In the genomic region with DNA sequence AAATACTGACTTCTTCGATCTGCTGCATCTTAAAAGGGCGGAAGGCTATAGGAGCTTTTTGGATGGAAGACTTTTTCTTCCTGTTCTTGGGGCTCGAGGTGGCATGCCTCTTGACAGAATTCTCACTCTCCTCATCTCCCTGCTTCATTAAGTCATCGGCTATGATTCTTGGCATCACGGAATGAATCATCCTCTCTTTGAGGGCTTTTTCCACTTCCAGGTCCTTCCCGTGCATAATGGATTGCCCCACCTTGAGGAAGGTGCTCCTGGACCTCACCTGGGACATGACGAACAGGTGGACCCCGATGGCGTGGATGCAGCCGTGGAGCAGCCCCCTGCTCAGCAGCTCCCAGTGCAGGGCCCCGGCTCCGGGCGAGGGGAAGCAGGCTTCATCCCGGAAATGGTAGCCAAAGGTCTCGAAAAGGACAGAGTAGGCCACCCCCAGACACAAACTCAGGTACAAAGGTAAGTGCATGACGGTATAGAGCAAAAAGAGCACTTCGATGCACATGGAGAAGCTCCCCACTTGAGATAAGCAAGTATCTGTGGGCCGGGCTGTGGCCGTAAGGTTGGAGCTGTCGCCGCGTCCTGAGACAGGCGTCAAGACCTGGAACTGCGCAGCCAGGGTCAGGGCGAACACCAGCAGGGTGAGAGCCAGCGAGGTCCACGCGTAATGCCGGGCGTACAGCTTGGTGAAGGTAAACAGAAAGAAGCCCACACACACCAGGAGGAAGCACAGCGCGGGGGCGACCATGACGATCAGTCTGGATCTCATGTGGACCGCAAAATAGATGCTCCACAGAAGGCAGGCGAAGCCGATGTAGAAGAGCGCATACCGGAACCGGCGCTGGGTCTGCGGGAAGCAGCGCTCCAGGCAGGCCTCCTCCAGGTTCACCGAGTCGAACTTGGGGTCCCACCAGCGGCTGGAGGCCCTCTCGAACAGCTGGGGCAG, we compare ENCODE assay signal across 9 cellular contexts. TPM values are rescaled to one million over a fixed set of nuclear protein-coding genes. Genes with fewer than 3 reads are reported as not detected.
DNase-seq lines count a peak whose midpoint lies in the region; ATAC-seq, FAIRE-seq and TF ChIP-seq lines count a peak whose summit lies in the region.
"Had no signal": no experiment of that assay in that cellular context is flagged by ENCODE, and none has a peak within 500 bp of the region (broad histone marks: within the 10 kb centered on the region; RNA-seq: fewer than 3 reads in every experiment).

No MANE protein-coding gene starts in this region.

- H4K20me1 ChIP-seq in HepG2 (ENCODE audit: insufficient read depth, low read length), result no peaks in the 10 kb centered on the region

- peaks cover 5 to 25% of the 10 kb centered on the region in 2 donors for H3K4me1 ChIP-seq in ascending aorta
- H3K4me1 ChIP-seq in HepG2 (ENCODE audit: insufficient read depth, low read length), result peaks cover 43% of the 10 kb centered on the region
- peaks cover 21% of the 10 kb centered on the region for H3K4me1 ChIP-seq in testis

- H3K4me2 ChIP-seq in HepG2 (ENCODE audit: low read depth, low read length), result peak overlapping the region; percentile 92

- CTCF ChIA-PET in HepG2 (lab: Yijun Ruan, JAX; ENCODE audit: low intra/inter-chr PET ratio, low total read pairs), result no interaction called here

- peak overlapping the region; percentile 71 to 86 for H3K27ac ChIP-seq in ascending aorta
- peak overlapping the region; percentile 91 for H3K27ac ChIP-seq in HepG2 (ENCODE audit: extremely low read length, insufficient read depth, low read length)
- H3K27ac ChIP-seq in testis, result no peak overlapping the region

- DNase-seq in T-helper 2 cell treated with Interferon-gamma antibody and Interleukin-4, amounts not matched to agents 5 μg/mL and 100 μg/mL, for 36 hours (ENCODE audit: low spot score), result no peak
- DNase-seq in T-helper 2 cell (no peak), ascending aorta (ENCODE audit: low spot score in 2 of 2) (no peak), HepG2 (ENCODE audit: low spot score) (no peak), testis (no peak), ureter (ENCODE audit: low spot score) (no peak), GM12891 (ENCODE audit: insufficient read length, low spot score) (no peak)

- no peaks in the 10 kb centered on the region for H3K9me3 ChIP-seq in ascending aorta
- no peaks in the 10 kb centered on the region for H3K9me3 ChIP-seq in HepG2 (ENCODE audit: low read length)
- no peaks in the 10 kb centered on the region for H3K9me3 ChIP-seq in testis

- H3K9me3 Mint-ChIP-seq in T-helper 2 cell treated with Interferon-gamma antibody and Interleukin-4, amounts not matched to agents 5 μg/mL and 100 μg/mL, for 36 hours, result no peaks in the 10 kb centered on the region

- FAIRE-seq in HepG2 (lab: Jason Lieb, UNC), result no peak
- FAIRE-seq in GM12891 (lab: Jason Lieb, UNC), result no peak
- FAIRE-seq: RCC 7860 had no signal

- peaks cover 32% of the 10 kb centered on the region for H3K4me1 Mint-ChIP-seq in T-helper 2 cell treated with Interferon-gamma antibody and Interleukin-4, amounts not matched to agents 5 μg/mL and 100 μg/mL, for 36 hours (ENCODE audit: low read depth)

- 16% methylated on average over 22 of the region's 47 CpGs for WGBS in HepG2 (ENCODE audit: low lambda C conversion rate)
- WGBS in testis, 2 donors, result 55 to 57% methylated on average over 43 to 47 of the region's 47 CpGs

- no peaks in the 10 kb centered on the region for H3K36me3 ChIP-seq in ascending aorta
- no peaks in the 10 kb centered on the region for H3K36me3 ChIP-seq in HepG2 (replicated peaks in 1 of 2; ENCODE audit: control insufficient read depth in 1 of 2, insufficient read depth in 2 of 2, low read length in 2 of 2)
- H3K36me3 ChIP-seq in testis (ENCODE audit: low read depth, missing control alignments), result no peaks in the 10 kb centered on the region

- POLR2A ChIA-PET in HepG2 (lab: Yijun Ruan, JAX), result interaction anchor here (0.8 to 3.1 kb wide), 5 partner anchors 31 to 468 kb away, joined by 3 to 10 read pairs (median 3); no protein-coding TSS in a partner anchor

- no peak for TF ChIP-seq POLR2A in HepG2 (IDR thresholded peaks at IDR 0.05; ENCODE audit: insufficient read depth in 1 of 2, low read depth in 2 of 2, low read length in 2 of 2)
- no peak for TF ChIP-seq POLR2A in testis (IDR thresholded peaks at IDR 0.05)
- no peak for TF ChIP-seq POLR2A in GM12891 (IDR thresholded peaks at IDR 0.05; ENCODE audit: low read depth, low read length)

- H2AFZ ChIP-seq in HepG2 (ENCODE audit: low read length), result no peak overlapping the region

- ATAC-seq in HepG2, result peak; percentile 32
- ATAC-seq in GM21526 (IDR thresholded peaks at IDR 0.05; ENCODE audit: low FRiP score, unreplicated experiment), result no peak

- in situ Hi-C loops in HepG2 (cut with HindIII; ENCODE audit: extremely low pct_ligation_motif_present, low pct_unique_long_range_greater_than_20kb), result loop anchor here (5.0 kb wide), 2 partner anchors 97 to 138 kb away; no protein-coding TSS in a partner anchor

- H3K27me3 ChIP-seq in ascending aorta, result no peaks in the 10 kb centered on the region
- H3K27me3 ChIP-seq in HepG2 (ENCODE audit: control insufficient read depth in 1 of 2, insufficient read depth in 2 of 2, low read length in 2 of 2), result no peaks in the 10 kb centered on the region; a peak in 1 of 5 replicates
- H3K27me3 ChIP-seq in testis, result no peaks in the 10 kb centered on the region

- H3K27me3 Mint-ChIP-seq in T-helper 2 cell treated with Interferon-gamma antibody and Interleukin-4, amounts not matched to agents 5 μg/mL and 100 μg/mL, for 36 hours (ENCODE audit: low read depth), result peaks cover 13% of the 10 kb centered on the region

- H3K79me2 ChIP-seq in HepG2 (ENCODE audit: insufficient read depth, low read length), result peaks cover 57% of the 10 kb centered on the region

- no peak for TF ChIP-seq EP300 in HepG2 (IDR thresholded peaks at IDR 0.05; ENCODE audit: low read depth in 2 of 2, low read length in 2 of 2)
- no peak for TF ChIP-seq EP300 in HepG2 (CRISPR knock-in tag; IDR thresholded peaks at IDR 0.05; ENCODE audit: borderline replicate concordance)

- TSS peak; percentile 42 for BruUV-seq in HepG2 (replicated peaks; lab: Mats Ljungman, UMichigan)

- H3K4me3 ChIP-seq in ascending aorta (peak overlapping the region; percentile 89 to 95), HepG2 (replicated peaks in 1 of 3; ENCODE audit: insufficient read depth in 1 of 3, low read depth in 2 of 3, low read length in 3 of 3) (peak overlapping the region; percentile 79 to 91 (median 84)), testis (peak overlapping the region; percentile 67 to 78)

- intact Hi-C loops in ascending aorta (cut with DNase I), result loop anchor here (1.0 to 5.0 kb wide), 5 partner anchors 20 to 139 kb away; no protein-coding TSS in a partner anchor
- intact Hi-C loops in HepG2 (cut with micrococcal nuclease; ENCODE audit: unreplicated experiment), result loop anchor here (5.0 to 10.0 kb wide), 3 partner anchors 138 to 420 kb away; no protein-coding TSS in a partner anchor
- intact Hi-C loops in testis (cut with DNase I; ENCODE audit: low total_unique reads), result loop anchor here (10.0 kb wide), 1 partner anchor 140 kb away; no protein-coding TSS in a partner anchor

- H3K27ac Mint-ChIP-seq in T-helper 2 cell treated with Interferon-gamma antibody and Interleukin-4, amounts not matched to agents 5 μg/mL and 100 μg/mL, for 36 hours, result no peak overlapping the region

- peaks cover 5% of the 10 kb centered on the region for H3K36me3 Mint-ChIP-seq in T-helper 2 cell treated with Interferon-gamma antibody and Interleukin-4, amounts not matched to agents 5 μg/mL and 100 μg/mL, for 36 hours (ENCODE audit: low read depth)

- no peak for TF ChIP-seq RAD21 in HepG2 (CRISPR knock-in tag; IDR thresholded peaks at IDR 0.05)

- H3K4me3 Mint-ChIP-seq in T-helper 2 cell treated with Interferon-gamma antibody and Interleukin-4, amounts not matched to agents 5 μg/mL and 100 μg/mL, for 36 hours, result peak overlapping the region; percentile 74

- peak overlapping the region; percentile 72 for H3K9ac ChIP-seq in HepG2 (ENCODE audit: insufficient read depth, low read depth, low read length)

- TF ChIP-seq CTCF in ascending aorta (IDR thresholded peaks at IDR 0.05) (no peak), HepG2 (CRISPR knock-in tag; IDR thresholded peaks at IDR 0.05) (no peak), testis (IDR thresholded peaks at IDR 0.05) (no peak)

TF ChIP-seq in HepG2, 621 proteins besides CTCF, POLR2A, EP300 and RAD21 (continues in another document):
- TF ChIP-seq FOXC1 (CRISPR knock-in tag; IDR thresholded peaks at IDR 0.05; ENCODE audit: borderline replicate concordance) (no peak), ZNF550 (CRISPR knock-in tag; IDR thresholded peaks at IDR 0.05; ENCODE audit: borderline replicate concordance) (no peak)

TF ChIP-seq in GM12891, 5 proteins besides CTCF, POLR2A, EP300 and RAD21 (continues in another document):
- TF ChIP-seq POU2F2 (IDR thresholded peaks at IDR 0.05; ENCODE audit: low read depth, low read length), result no peak
- TF ChIP-seq PAX5 (IDR thresholded peaks at IDR 0.05; ENCODE audit: insufficient read depth, low read length, severe bottlenecking), result no peak

RNA-seq across cellular contexts. Expression of a gene that starts 1.7 kb away (rescaled TPM):
- total RNA-seq in ascending aorta (49.7 TPM), HepG2 (2016; rRNA removed; fragmentation: Illumina TruSeq; extraction: Trizol) (9.6 and 11.2 TPM in 2 replicates), testis (10 to 100 TPM; 52.8 to 77.2 TPM), ureter (23.3 TPM)
- 6.9 and 7.1 TPM in 2 replicates for total RNA-seq in HepG2 (2016; cell fraction: cytosol; rRNA removed; fragmentation: Illumina TruSeq; extraction: Trizol; ENCODE audit: low read depth)
- 7.0 and 12.1 TPM in 2 replicates for total RNA-seq in HepG2 (2016; cell fraction: insoluble cytoplasmic fraction; rRNA removed; fragmentation: Illumina TruSeq; extraction: Trizol)
- 4.4 and 4.6 TPM in 2 replicates for total RNA-seq in HepG2 (2016; cell fraction: membrane; rRNA removed; fragmentation: Illumina TruSeq; extraction: Trizol)
- total RNA-seq in HepG2 (2016; cell fraction: nucleus; rRNA removed; fragmentation: Illumina TruSeq; extraction: Trizol), result 15.9 and 17.5 TPM in 2 replicates
- polyA plus RNA-seq in HepG2 (2011; rRNA removed) (13.6 and 13.9 TPM in 2 replicates), testis (ENCODE audit: insufficient read depth, low read depth, low replicate concordance) (19.0 TPM)
- 15.9 and 17.7 TPM in 2 replicates for polyA plus RNA-seq in HepG2 (2011; cell fraction: cytosol; rRNA removed)
- 26.9 and 30.6 TPM in 2 replicates for polyA plus RNA-seq in HepG2 (2011; cell fraction: nucleus; rRNA removed)
- 15.9 and 19.6 TPM in 2 replicates for polyA plus RNA-seq in HepG2 (2012)
- 0.63 and 1.1 TPM in 2 replicates for polyA plus RNA-seq in HepG2 (2016; cell fraction: cytosol; fragmentation: Illumina TruSeq; extraction: Trizol; ENCODE audit: low read depth)
- 5.6 and 8.0 TPM in 2 replicates for polyA plus RNA-seq in HepG2 (2016; cell fraction: insoluble cytoplasmic fraction; fragmentation: Illumina TruSeq; extraction: Trizol; ENCODE audit: low read depth)
- 2.0 and 2.1 TPM in 2 replicates for polyA plus RNA-seq in HepG2 (2016; cell fraction: membrane; fragmentation: Illumina TruSeq; extraction: Trizol; ENCODE audit: low read depth)
- polyA plus RNA-seq in HepG2 (2016; cell fraction: nucleus; fragmentation: Illumina TruSeq; extraction: Trizol; ENCODE audit: insufficient read depth, low read depth), result 16.3 and 17.4 TPM in 2 replicates
- 21.8 and 108 TPM in 2 replicates for polyA minus RNA-seq in HepG2 (2011; rRNA and poly(A)+ RNA removed; ENCODE audit: low replicate concordance)
- 53.6 and 62.1 TPM in 2 replicates for polyA minus RNA-seq in HepG2 (2011; cell fraction: cytosol; rRNA and poly(A)+ RNA removed)
- polyA minus RNA-seq in HepG2 (2011; cell fraction: nucleus; rRNA and poly(A)+ RNA removed), result 33.7 and 36.4 TPM in 2 replicates
- 0.15 TPM for polyA plus RNA-seq in GM12891 (2012; ENCODE audit: low read depth, missing spikeins)

Comparison
In these comparisons a context has a peak if more than half of its experiments do, and no peak if none do; other contexts are left out.
1. H3K27ac ChIP-seq: peak in ascending aorta (2 of 2) and HepG2 (single experiment); none in testis (0 of 2).
2. Peak in every context shown above with its lines, with median percentiles within 50 percentile points of each other: H3K4me3 ChIP-seq.